In genomic region chr16:3876695-3877094, GRCh38 we compare ENCODE assay signal across 12 cellular contexts. TPM values are rescaled to one million over a fixed set of nuclear protein-coding genes. Genes with fewer than 3 reads are reported as not detected.
DNase-seq lines count a peak whose midpoint lies in the region; ATAC-seq and TF ChIP-seq lines count a peak whose summit lies in the region.
"Had no signal": no experiment of that assay in that cellular context is flagged by ENCODE, and none has a peak within 500 bp of the region (broad histone marks: within the 10 kb centered on the region; RNA-seq: fewer than 3 reads in every experiment).

No MANE protein-coding gene starts in this region.

- H3K9me3 Mint-ChIP-seq in HFFc6 (no peaks in the 10 kb centered on the region), neural crest cell (no peaks in the 10 kb centered on the region)
- H3K9me3 Mint-ChIP-seq: activated T-helper 2 cell treated with anti-CD3 and anti-CD28 coated beads, Interferon-gamma antibody, Interleukin-2, Interleukin-4, amounts not matched to agents 10 μg/mL and 5 μg/mL and 100 μg/mL, durations not matched to agents 14 hours and 24 hours and 36 hours; WTC11 had no signal

- H3K36me3 Mint-ChIP-seq in HFFc6 (ENCODE audit: low read depth) (peaks cover 29% of the 10 kb centered on the region), neural crest cell (ENCODE audit: low read depth) (no peaks in the 10 kb centered on the region)

- no peak for ATAC-seq in GM19467 (IDR thresholded peaks at IDR 0.05; ENCODE audit: unreplicated experiment)
- ATAC-seq: WTC11 had no signal

- H3K4me3 ChIP-seq in AG10803 (ENCODE audit: low read length) (peak overlapping the region; percentile 31), duodenal mucosa (ENCODE audit: low read depth in 1 of 2, low read length in 2 of 2) (peak overlapping the region; percentile 21 to 40)
- H3K4me3 ChIP-seq: Peyer's patch had no signal

- H3K4me1 Mint-ChIP-seq in HFFc6 (ENCODE audit: low read depth), result peaks cover 72% of the 10 kb centered on the region
- H3K4me1 Mint-ChIP-seq in neural crest cell, result peaks cover 73% of the 10 kb centered on the region

- peak; percentile 58 for DNase-seq in AG10803 (ENCODE audit: low read depth)
- peak; percentile 53 for DNase-seq in HFFc6
- no peak for DNase-seq in neural crest cell (ENCODE audit: low read depth, low spot score)
- no peak for DNase-seq in NCI-H187 treated with DMSO at 0.1 percent for 48 hours (lab: John Stamatoyannopoulos, UW)
- DNase-seq in SW 1271 (lab: John Stamatoyannopoulos, UW), result no peak
- DNase-seq in activated effector memory CD4-positive, alpha-beta T cell treated with anti-CD3 and anti-CD28 coated beads, Interleukin-2, amount 50 U/mL, for 16 hours, result no peak
- DNase-seq: NCI-H2107, Peyer's patch had no signal

- H3K27me3 Mint-ChIP-seq in HFFc6 (ENCODE audit: insufficient read depth) (peaks cover 3% of the 10 kb centered on the region; the same call in 1 of the 2 replicates), neural crest cell (ENCODE audit: low read depth) (no peaks in the 10 kb centered on the region)

- H3K9ac ChIP-seq in duodenal mucosa (ENCODE audit: low read depth in 1 of 2, low read length in 2 of 2), result peak overlapping the region in 1 of 2 donors; percentile 15

- H3K4me3 Mint-ChIP-seq in HFFc6 (peak overlapping the region; percentile 97), neural crest cell (peak overlapping the region; percentile 74)
- H3K4me3 Mint-ChIP-seq: WTC11 had no signal

- H3K9me3 ChIP-seq in duodenal mucosa (ENCODE audit: control insufficient read depth in 1 of 2, low read length in 2 of 2), result no peaks in the 10 kb centered on the region
- H3K9me3 ChIP-seq: Peyer's patch had no signal

- no peak overlapping the region for H3K27ac ChIP-seq in duodenal mucosa (ENCODE audit: low read depth, low read length)
- H3K27ac ChIP-seq: Peyer's patch had no signal

- peaks cover 0 to 8% of the 10 kb centered on the region in 2 donors for H3K36me3 ChIP-seq in duodenal mucosa (ENCODE audit: control insufficient read depth in 1 of 2, insufficient read depth in 2 of 2, low read length in 2 of 2)
- H3K36me3 ChIP-seq: Peyer's patch had no signal

- H3K27me3 ChIP-seq in duodenal mucosa (ENCODE audit: control insufficient read depth in 1 of 2, insufficient read depth in 2 of 2, low read length in 2 of 2), result no peaks in the 10 kb centered on the region
- H3K27me3 ChIP-seq: Peyer's patch had no signal

- peaks cover 66 to 70% of the 10 kb centered on the region in 2 donors for H3K4me1 ChIP-seq in duodenal mucosa (ENCODE audit: control insufficient read depth in 1 of 2, insufficient read depth in 2 of 2, low read length in 2 of 2)

- peak overlapping the region; percentile 61 for H3K27ac Mint-ChIP-seq in HFFc6
- H3K27ac Mint-ChIP-seq in neural crest cell (ENCODE audit: unreplicated experiment), result no peak overlapping the region
- H3K27ac Mint-ChIP-seq: activated T-helper 2 cell treated with anti-CD3 and anti-CD28 coated beads, Interferon-gamma antibody, Interleukin-2, Interleukin-4, amounts not matched to agents 10 μg/mL and 5 μg/mL and 100 μg/mL, durations not matched to agents 14 hours and 24 hours and 36 hours; WTC11 had no signal

- TF ChIP-seq CTCF in AG10803 (conservative IDR thresholded peaks at IDR 0.05; ENCODE audit: low read length) (no peak), HFFc6 (IDR thresholded peaks at IDR 0.05) (no peak), neural crest cell (conservative IDR thresholded peaks at IDR 0.05) (no peak)

RNA-seq across cellular contexts. Expression of gene CREBBP, which starts 3.8 kb away (rescaled TPM):
- 10 to 100 TPM; 40.2 to 51.4 (median 43.4) TPM for total RNA-seq in HFFc6 (2021; fragmentation: NEBNext Ultra II Directional; extraction: Animal tissue kit (Norgen Biotek cat#: 25700))
- total RNA-seq in neural crest cell, result 84.7 and 97.6 TPM in 2 replicates

Comparison
In these comparisons a context has a peak if more than half of its experiments do, and no peak if none do; other contexts are left out.
1. DNase-seq: peak in AG10803 (single experiment) and HFFc6 (single experiment); none in neural crest cell (single experiment), NCI-H187 treated with DMSO at 0.1 percent for 48 hours (single experiment), SW 1271 (0 of 2) and activated effector memory CD4-positive, alpha-beta T cell treated with anti-CD3 and anti-CD28 coated beads, Interleukin-2, amount 50 U/mL, for 16 hours (single experiment).